ENCODE assay signal across 25 cellular contexts in genomic region chr4:71162386-71162785, GRCh38.
A peak's percentile ranks its signal among the peaks of the same experiment; 100 is the strongest.
DNase-seq lines count a peak whose midpoint lies in the region; FAIRE-seq and TF ChIP-seq lines count a peak whose summit lies in the region.
"Had no signal": no experiment of that assay in that cellular context is flagged by ENCODE, and none has a peak within 500 bp of the region (broad histone marks: within the 10 kb centered on the region; RNA-seq: fewer than 3 reads in every experiment).

No MANE protein-coding gene starts in this region.

- H3K4me1 Mint-ChIP-seq in endodermal cell = peaks cover 44% of the 10 kb centered on the region
- H3K4me1 Mint-ChIP-seq: CD14-positive monocyte had no signal

- H3K36me3 Mint-ChIP-seq in endodermal cell (ENCODE audit: low read depth) = no peaks in the 10 kb centered on the region
- H3K36me3 Mint-ChIP-seq: CD14-positive monocyte; CD8-positive, alpha-beta memory T cell had no signal

- H3K27ac ChIP-seq in endodermal cell (ENCODE audit: low read depth, low read length) = no peak overlapping the region
- H3K27ac ChIP-seq in small intestine (ENCODE audit: low read depth in 1 of 2, low read length in 1 of 2) = no peak overlapping the region
- H3K27ac ChIP-seq: A549; BLaER1 treated with 17β-estradiol and CSF1 and Interleukin-3, amounts not matched to agents 10 nM and 100 nM; GM23248 had no signal

- no peaks in the 10 kb centered on the region for H3K9me3 Mint-ChIP-seq in endodermal cell
- H3K9me3 Mint-ChIP-seq: CD14-positive monocyte; CD4-positive, alpha-beta T cell; CD8-positive, alpha-beta memory T cell; H9; HFFc6 had no signal

- H3K9me3 ChIP-seq in endodermal cell (ENCODE audit: control insufficient read depth, low read length) (no peaks in the 10 kb centered on the region), small intestine (ENCODE audit: control insufficient read depth, low read depth) (no peaks in the 10 kb centered on the region)
- H3K9me3 ChIP-seq: A549; BE2C; BLaER1 treated with 17β-estradiol and CSF1 and Interleukin-3, amounts not matched to agents 10 nM and 100 nM had no signal

- CTCF ChIA-PET in HEK293T (lab: Yijun Ruan, JAX) = no interaction called here

- H3K4me3 Mint-ChIP-seq in endodermal cell = peak overlapping the region; percentile 18
- H3K4me3 Mint-ChIP-seq: CD14-positive monocyte; CD4-positive, alpha-beta T cell; CD8-positive, alpha-beta memory T cell; H9; HFFc6 had no signal

- whole genome bisulfite sequencing in endodermal cell (ENCODE audit: insufficient coverage in 1 of 2, insufficient read length in 1 of 2), 2 experiments = 89 to 92% methylated on average over 1 of the region's 1 CpG
- WGBS in small intestine, 3 donors = 12 to 70% (median 35%) methylated on average over 1 of the region's 1 CpG

- no peaks in the 10 kb centered on the region for H3K27me3 ChIP-seq in endodermal cell (ENCODE audit: control insufficient read depth, insufficient read depth, low read length, poor library complexity, severe bottlenecking)
- H3K27me3 ChIP-seq in small intestine (ENCODE audit: control insufficient read depth in 2 of 2, insufficient read depth in 2 of 2, low read length in 2 of 2) = no peaks in the 10 kb centered on the region
- H3K27me3 ChIP-seq: BE2C; BLaER1 treated with 17β-estradiol and CSF1 and Interleukin-3, amounts not matched to agents 10 nM and 100 nM had no signal

- peak overlapping the region; percentile 90 for H3K27ac Mint-ChIP-seq in endodermal cell
- H3K27ac Mint-ChIP-seq: CD14-positive monocyte; CD4-positive, alpha-beta T cell; CD8-positive, alpha-beta memory T cell; H9; HFFc6 had no signal

- no peak for TF ChIP-seq CTCF in endodermal cell (conservative IDR thresholded peaks at IDR 0.05)

- peak; percentile 86 for DNase-seq in NCI-H82 treated with DMSO at 0.1 percent for 48 hours (lab: John Stamatoyannopoulos, UW; ENCODE audit: unreplicated experiment)
- no peak for DNase-seq in endodermal cell
- peak; percentile 79 for DNase-seq in small intestine
- no peak for DNase-seq in SKM-1 (lab: John Stamatoyannopoulos, UW; ENCODE audit: unreplicated experiment)
- DNase-seq in SHP77 (lab: John Stamatoyannopoulos, UW) = no peak
- DNase-seq in HEK293T (ENCODE audit: extremely low spot score) = no peak
- DNase-seq: 8988T; ACHN; AML-193; BE2C; CD4-positive, alpha-beta T cell; CD8-positive, alpha-beta memory T cell; DMS 273 treated with DMSO at 0.1 percent for 48 hours; DMS79; EL; GDM1; GM23248; H9; HFFc6 had no signal

- H3K9ac ChIP-seq in endodermal cell (ENCODE audit: extremely low read depth, low read length, poor library complexity, severe bottlenecking) = no peak overlapping the region
- H3K9ac ChIP-seq: BLaER1 treated with 17β-estradiol and CSF1 and Interleukin-3, amounts not matched to agents 10 nM and 100 nM; GM23248 had no signal

- H3K4me1 ChIP-seq in endodermal cell (ENCODE audit: control insufficient read depth, insufficient read depth, low read length) (peaks cover 25% of the 10 kb centered on the region), small intestine (ENCODE audit: control insufficient read depth in 2 of 2, insufficient read depth in 1 of 2, low read depth in 1 of 2, low read length in 1 of 2) (peaks cover 2% of the 10 kb centered on the region in 2 donors)
- H3K4me1 ChIP-seq: A549; BE2C; BLaER1 treated with 17β-estradiol and CSF1 and Interleukin-3, amounts not matched to agents 10 nM and 100 nM had no signal

- peaks cover 4% of the 10 kb centered on the region for H3K27me3 Mint-ChIP-seq in endodermal cell (ENCODE audit: insufficient read depth)

- H3K4me3 ChIP-seq in endodermal cell (ENCODE audit: low read length) = peak overlapping the region; percentile 63
- H3K4me3 ChIP-seq in small intestine (ENCODE audit: low read depth in 1 of 2, low read length in 2 of 2) = no peak overlapping the region
- H3K4me3 ChIP-seq: A549; BLaER1 treated with 17β-estradiol and CSF1 and Interleukin-3, amounts not matched to agents 10 nM and 100 nM; GM12878; GM23248 had no signal

- no peak for FAIRE-seq in small intestine (lab: Jason Lieb, UNC)
- FAIRE-seq: A549, D721Med, GM12878, GM19239 had no signal

- H3K36me3 ChIP-seq in endodermal cell (ENCODE audit: control insufficient read depth, insufficient read depth, low read length) = no peaks in the 10 kb centered on the region
- no peaks in the 10 kb centered on the region for H3K36me3 ChIP-seq in small intestine (ENCODE audit: control insufficient read depth in 2 of 2, insufficient read depth in 2 of 2, low read length in 2 of 2)
- H3K36me3 ChIP-seq: BE2C; BLaER1 treated with 17β-estradiol and CSF1 and Interleukin-3, amounts not matched to agents 10 nM and 100 nM had no signal

- POLR2A ChIA-PET in HEK293T (lab: Yijun Ruan, JAX) = no interaction called here

TF ChIP-seq in HEK293T, 16 proteins besides CTCF, POLR2A, EP300 and RAD21:
- TF ChIP-seq PKNOX1 (IDR thresholded peaks at IDR 0.05) (no peak), FOXK2 (IDR thresholded peaks at IDR 0.05) (no peak), ARNT (IDR thresholded peaks at IDR 0.05) (no peak), FOXM1 (IDR thresholded peaks at IDR 0.05; ENCODE audit: borderline replicate concordance) (no peak), SP1 (IDR thresholded peaks at IDR 0.05) (no peak), LEF1 (IDR thresholded peaks at IDR 0.05; ENCODE audit: borderline replicate concordance) (no peak), SUZ12 (IDR thresholded peaks at IDR 0.05) (no peak), NFRKB (IDR thresholded peaks at IDR 0.05) (no peak), TARDBP (IDR thresholded peaks at IDR 0.05) (no peak)

Comparison
In these comparisons a context has a peak if more than half of its experiments do, and no peak if none do; other contexts are left out.
1. DNase-seq: peak in NCI-H82 treated with DMSO at 0.1 percent for 48 hours (single experiment) and small intestine (single experiment); none in endodermal cell (single experiment), SKM-1 (single experiment), SHP77 (0 of 2) and HEK293T (single experiment).